In genomic region chr20:50356522-50356880, GRCh38 we compare ENCODE assay signal across 3 cellular contexts.
TF ChIP-seq lines count a peak whose summit lies in the region.

No MANE protein-coding gene starts in this region.

TF ChIP-seq in HepG2, 621 proteins besides CTCF, POLR2A, EP300 and RAD21:
- TF ChIP-seq ZIK1 (CRISPR knock-in tag; IDR thresholded peaks at IDR 0.05; ENCODE audit: borderline replicate concordance, low read depth): no peak
- TF ChIP-seq ZNF552 (CRISPR knock-in tag; IDR thresholded peaks at IDR 0.05; ENCODE audit: borderline replicate concordance): 0 out of 2 replicates have a peak, but pooled peaks have one; percentile 36
- 0 out of 2 replicates have a peak, but pooled peaks have one; percentile 7 for TF ChIP-seq ZNF574 (CRISPR knock-in tag; IDR thresholded peaks at IDR 0.05)
- TF ChIP-seq ZBTB42 (CRISPR knock-in tag; IDR thresholded peaks at IDR 0.05): 0 out of 2 replicates have a peak, but pooled peaks have one; percentile 60
- 0 out of 2 replicates have a peak, but pooled peaks have one; percentile 4 for TF ChIP-seq CBX5 (CRISPR knock-in tag; IDR thresholded peaks at IDR 0.05; ENCODE audit: borderline replicate concordance)
- 0 out of 2 replicates have a peak, but pooled peaks have one; percentile 16 for TF ChIP-seq SALL1 (CRISPR knock-in tag; IDR thresholded peaks at IDR 0.05)

TF ChIP-seq in H1, 55 proteins besides CTCF, POLR2A, EP300 and RAD21:
- TF ChIP-seq TAF7 (optimal IDR thresholded peaks at IDR 0.05; ENCODE audit: borderline replicate concordance, low read depth, low read length) (no peak), CREB1 (IDR thresholded peaks at IDR 0.05) (no peak), KDM1A (IDR thresholded peaks at IDR 0.05; ENCODE audit: borderline replicate concordance, low read length) (no peak), SIX5 (IDR thresholded peaks at IDR 0.05; ENCODE audit: low read depth, low read length) (no peak), ZNF274 (IDR thresholded peaks at IDR 0.05; ENCODE audit: borderline replicate concordance, extremely low read depth, low read length) (no peak), E2F6 (IDR thresholded peaks at IDR 0.05) (no peak), RBBP5 (IDR thresholded peaks at IDR 0.05; ENCODE audit: borderline replicate concordance, low read depth, low read length) (no peak), USF2 (IDR thresholded peaks at IDR 0.05; ENCODE audit: low read length) (no peak), CHD7 (IDR thresholded peaks at IDR 0.05; ENCODE audit: insufficient replicate concordance, low read length) (no peak), FOSL1 (IDR thresholded peaks at IDR 0.05; ENCODE audit: insufficient read depth, low read depth, low read length) (no peak), KDM4A (IDR thresholded peaks at IDR 0.05; ENCODE audit: low read depth, low read length, severe bottlenecking) (no peak), GTF2F1 (IDR thresholded peaks at IDR 0.05; ENCODE audit: borderline replicate concordance, low read depth, low read length) (no peak)

TF ChIP-seq in GM23338, 12 proteins besides CTCF, POLR2A, EP300 and RAD21:
- TF ChIP-seq ETS1 (IDR thresholded peaks at IDR 0.05) (no peak), ZNF114 (CRISPR knock-in tag; IDR thresholded peaks at IDR 0.05) (no peak), STAT1 (IDR thresholded peaks at IDR 0.05; ENCODE audit: unreplicated experiment) (no peak), EZH2phosphoT487 (IDR thresholded peaks at IDR 0.05; ENCODE audit: unreplicated experiment) (no peak), EZH2 (IDR thresholded peaks at IDR 0.05; ENCODE audit: low read depth, unreplicated experiment) (no peak), CREB1 (CRISPR knock-in tag; IDR thresholded peaks at IDR 0.05; ENCODE audit: low read depth) (no peak), REST (IDR thresholded peaks at IDR 0.05; ENCODE audit: unreplicated experiment) (no peak), ZNF331 (CRISPR knock-in tag; IDR thresholded peaks at IDR 0.05; ENCODE audit: low read depth) (no peak), ZNF462 (CRISPR knock-in tag; IDR thresholded peaks at IDR 0.05) (no peak), NANOG (IDR thresholded peaks at IDR 0.05; ENCODE audit: borderline replicate concordance) (no peak)
